8 cellular contexts compared by ENCODE assay signal in the genomic region with DNA sequence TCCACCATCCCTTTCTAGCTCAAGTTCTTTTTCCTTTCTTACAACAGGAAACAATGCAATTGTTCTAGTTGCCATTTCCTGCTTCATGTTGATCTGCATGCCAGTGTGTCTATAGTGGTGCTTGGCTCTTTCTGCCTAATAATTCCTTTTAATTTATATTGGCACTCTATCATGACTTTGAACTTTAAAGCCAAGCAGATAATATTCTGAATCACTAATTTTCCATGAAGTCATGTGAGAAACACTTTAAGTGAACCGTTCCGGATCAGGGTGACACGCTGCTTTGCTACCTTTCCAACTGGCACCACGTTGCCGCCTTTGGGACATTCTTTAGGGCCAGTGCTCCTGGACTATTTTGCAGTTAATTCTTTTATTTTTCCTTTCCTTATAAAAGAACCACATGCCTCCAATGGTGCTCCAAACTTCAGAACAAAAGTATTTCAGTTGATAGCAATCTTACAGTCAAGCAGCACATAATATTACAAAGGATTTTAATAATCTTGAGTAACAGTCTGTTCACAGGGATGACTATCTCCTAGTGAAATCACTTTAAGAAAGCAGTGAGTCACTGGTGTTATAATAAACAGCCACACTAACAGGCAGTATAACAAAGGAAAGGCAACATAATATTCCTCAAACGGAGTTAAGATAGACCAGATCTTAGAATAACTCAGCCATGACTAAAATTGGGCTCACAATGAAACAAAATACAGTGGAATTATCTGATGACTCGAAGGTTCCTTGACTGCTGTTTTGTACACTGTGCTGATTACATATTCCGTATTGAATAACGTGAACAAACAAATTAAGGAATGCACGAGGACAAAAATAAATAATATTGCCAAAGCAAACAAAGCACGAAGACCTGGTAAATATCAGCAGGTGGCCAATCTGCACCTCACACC. TPM values are rescaled to one million over a fixed set of nuclear protein-coding genes. Genes with fewer than 3 reads are reported as not detected.
DNase-seq lines count a peak whose midpoint lies in the region; ATAC-seq and TF ChIP-seq lines count a peak whose summit lies in the region.

No MANE protein-coding gene starts in this region.

- no TSS peak for BruUV-seq in PC-9 (replicated peaks; lab: Mats Ljungman, UMichigan)

- H3K27ac ChIP-seq in PC-9: peak overlapping the region; percentile 72
- H3K27ac ChIP-seq in fibroblast of lung (ENCODE audit: insufficient read depth, low read length): peak overlapping the region; percentile 63

- peak; percentile 23 for DNase-seq in NCI-H1105 treated with DMSO at 0.1 percent for 48 hours (lab: John Stamatoyannopoulos, UW)
- DNase-seq in NCI-H1105 (lab: John Stamatoyannopoulos, UW): no peak
- peak; percentile 29 to 92 for DNase-seq in PC-9
- peak; percentile 84 to 94 for DNase-seq in fibroblast of lung (ENCODE audit: low read depth in 2 of 2)
- DNase-seq in skeletal muscle cell (ENCODE audit: low read depth): peak; percentile 76
- no peak for DNase-seq in left colon
- DNase-seq in mesenteric fat pad (ENCODE audit: low spot score): no peak

- TF ChIP-seq CTCF in PC-9 (conservative IDR thresholded peaks at IDR 0.05) (no peak), fibroblast of lung (conservative IDR thresholded peaks at IDR 0.05 in 1 of 2, IDR thresholded peaks at IDR 0.05 in 1 of 2; ENCODE audit: low read depth in 1 of 2, low read length in 2 of 2) (no peak)

- peaks cover 18% of the 10 kb centered on the region for H3K36me3 ChIP-seq in PC-9 (ENCODE audit: low read depth)
- no peaks in the 10 kb centered on the region for H3K36me3 ChIP-seq in fibroblast of lung (ENCODE audit: control insufficient read depth, insufficient read depth, low read length)

- H4K20me1 ChIP-seq in PC-9 (ENCODE audit: insufficient read depth): no peaks in the 10 kb centered on the region
- no peaks in the 10 kb centered on the region for H4K20me1 ChIP-seq in fibroblast of lung (ENCODE audit: control insufficient read depth, extremely low read depth, insufficient read depth, low read length)

- POLR2A ChIA-PET in PC-9 (lab: Charles Lee; ENCODE audit: unreplicated experiment): no interaction called here

- H2AFZ ChIP-seq in PC-9: no peak overlapping the region
- no peak overlapping the region for H2AFZ ChIP-seq in fibroblast of lung (ENCODE audit: low read length)

- no peak overlapping the region for H3K4me3 ChIP-seq in PC-9
- H3K4me3 ChIP-seq in fibroblast of lung (replicated peaks in 1 of 4; ENCODE audit: control extremely low read depth in 1 of 4, insufficient read depth in 1 of 4, low read depth in 3 of 4, low read length in 4 of 4): peak overlapping the region in 1 of 4 experiments; percentile 24
- no peak overlapping the region for H3K4me3 ChIP-seq in skeletal muscle cell (ENCODE audit: low read depth, low read length)

- intact Hi-C loops in PC-9 (cut with micrococcal nuclease; ENCODE audit: unreplicated experiment) (loop anchor here (1.0 to 10.0 kb wide), 2 partner anchors 19 to 352 kb away; partner anchors contain the start of genes EEF1E1 and SLC35B3), left colon (cut with DNase I, micrococcal nuclease) (no loop called here)

- H3K79me2 ChIP-seq in PC-9 (ENCODE audit: low read depth) (peaks cover 31% of the 10 kb centered on the region), fibroblast of lung (ENCODE audit: control insufficient read depth, insufficient read depth, low read length) (no peaks in the 10 kb centered on the region)

- H3K9me2 ChIP-seq in PC-9 (ENCODE audit: insufficient read depth): no peaks in the 10 kb centered on the region

- H3K4me2 ChIP-seq in PC-9 (peak overlapping the region; percentile 60), fibroblast of lung (ENCODE audit: extremely low read depth, insufficient read depth, low read length) (peak overlapping the region; percentile 42)

- peaks cover 55% of the 10 kb centered on the region for H3F3A ChIP-seq in PC-9 (ENCODE audit: insufficient read depth, low read depth)

- H3K27me3 ChIP-seq in PC-9 (ENCODE audit: insufficient read depth, low read depth) (no peaks in the 10 kb centered on the region), fibroblast of lung (ENCODE audit: control insufficient read depth, insufficient read depth, low read length) (no peaks in the 10 kb centered on the region)

- ATAC-seq in GM19463 (IDR thresholded peaks at IDR 0.05; ENCODE audit: unreplicated experiment) (no peak), left colon (no peak)

- no peak overlapping the region for H3K9ac ChIP-seq in fibroblast of lung (ENCODE audit: insufficient read depth, low read length)

- H3K9me3 ChIP-seq in PC-9 (ENCODE audit: insufficient read depth, low read depth) (no peaks in the 10 kb centered on the region), fibroblast of lung (ENCODE audit: control insufficient read depth, insufficient read depth, low read depth, low read length) (no peaks in the 10 kb centered on the region)

- H3K4me1 ChIP-seq in PC-9 (replicated peaks; ENCODE audit: insufficient read depth): peaks cover 64% of the 10 kb centered on the region
- peaks cover 24% of the 10 kb centered on the region for H3K4me1 ChIP-seq in fibroblast of lung (ENCODE audit: control insufficient read depth, extremely low read depth, insufficient read depth, low read length)

- CTCF ChIA-PET in PC-9 (lab: Charles Lee): no interaction called here

RNA-seq across cellular contexts. Expression of gene BLOC1S5, which starts 19.0 kb away (rescaled TPM):
- total RNA-seq in PC-9 (2021) (12.5 and 16.1 TPM in 2 replicates), fibroblast of lung (19.3 and 20.6 TPM in 2 replicates), left colon (10 to 100 TPM; 10.1 to 11.0 TPM), mesenteric fat pad (10.2 TPM)
- 10.1 and 10.5 TPM in 2 replicates for polyA plus RNA-seq in fibroblast of lung
- polyA plus RNA-seq in fibroblast of lung (2012): 6.8 and 7.6 TPM in 2 replicates
- 0.39 and 0.74 TPM in 2 replicates for polyA minus RNA-seq in fibroblast of lung (ENCODE audit: low replicate concordance)

RNA-seq across cellular contexts. Expression of gene EEF1E1, which starts 19.1 kb away (rescaled TPM):
- total RNA-seq in PC-9 (2021) (28.6 and 50.9 TPM in 2 replicates), fibroblast of lung (24.9 and 38.1 TPM in 2 replicates), left colon (10 to 100 TPM in 1 of 2 donors, 1 to 10 TPM in 1; 6.1 to 14.5 TPM), mesenteric fat pad (12.7 TPM)
- 50.7 and 64.3 TPM in 2 replicates for polyA plus RNA-seq in fibroblast of lung
- polyA plus RNA-seq in fibroblast of lung (2012): 39.0 and 47.1 TPM in 2 replicates
- 2.4 and 2.5 TPM in 2 replicates for polyA minus RNA-seq in fibroblast of lung (ENCODE audit: low replicate concordance)

Comparison
In these comparisons a context has a peak if more than half of its experiments do, and no peak if none do; other contexts are left out.
1. DNase-seq: peak in NCI-H1105 treated with DMSO at 0.1 percent for 48 hours (single experiment), PC-9 (2 of 2), fibroblast of lung (2 of 2) and skeletal muscle cell (single experiment); none in NCI-H1105 (single experiment), left colon (0 of 2) and mesenteric fat pad (single experiment).